30 cellular contexts compared by ENCODE assay signal in the genomic region with DNA sequence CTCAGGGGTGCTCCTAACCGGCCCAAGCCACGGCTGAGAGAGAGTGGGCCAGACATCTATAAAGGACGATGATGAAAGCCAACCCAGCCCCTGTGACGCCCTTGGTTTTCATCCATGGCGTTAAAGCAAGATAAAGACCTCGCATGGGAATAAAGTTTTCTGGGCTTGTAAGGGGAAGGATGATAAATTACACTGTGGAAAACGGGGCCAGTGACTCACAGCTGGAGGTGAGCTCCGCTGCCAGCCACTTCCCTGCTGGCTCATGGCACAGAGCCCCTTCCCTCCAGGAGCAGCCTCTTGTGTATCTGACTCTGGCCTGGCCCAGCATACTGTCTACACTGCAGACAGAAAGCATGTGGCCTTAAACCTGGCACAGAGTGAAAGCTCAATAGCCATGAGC.
DNase-seq lines count a peak whose midpoint lies in the region; ATAC-seq, FAIRE-seq and TF ChIP-seq lines count a peak whose summit lies in the region.
"Had no signal": no experiment of that assay in that cellular context is flagged by ENCODE, and none has a peak within 500 bp of the region (broad histone marks: within the 10 kb centered on the region; RNA-seq: fewer than 3 reads in every experiment).

No MANE protein-coding gene starts in this region.

- no peak for TF ChIP-seq CTCF in astrocyte (IDR thresholded peaks at IDR 0.05; ENCODE audit: insufficient read depth, low read depth, low read length)
- no peak for TF ChIP-seq CTCF in CD14-positive monocyte (IDR thresholded peaks at IDR 0.05)

- H3K4me3 Mint-ChIP-seq in astrocyte (ENCODE audit: unreplicated experiment) (no peak overlapping the region), CD14-positive monocyte (no peak overlapping the region)
- H3K4me3 Mint-ChIP-seq: activated CD4-positive, alpha-beta memory T cell treated with anti-CD3 and anti-CD28 coated beads for 36 hours; activated naive CD8-positive, alpha-beta T cell treated with anti-CD3 and anti-CD28 coated beads, Interleukin-2, amount 10 ng/mL, durations not matched to agents 7 days and 5 days; CD8-positive, alpha-beta memory T cell; neural crest cell had no signal

- peaks cover 2% of the 10 kb centered on the region for H3K27me3 ChIP-seq in astrocyte (ENCODE audit: insufficient read depth, low read length)
- no peaks in the 10 kb centered on the region for H3K27me3 ChIP-seq in stomach smooth muscle (ENCODE audit: control insufficient read depth in 1 of 2, insufficient read depth in 2 of 2, low read length in 2 of 2)
- H3K27me3 ChIP-seq: foreskin keratinocyte, tibial artery had no signal

- ATAC-seq in left cardiac atrium (peak; percentile 74 to 93), HG02798 (IDR thresholded peaks at IDR 0.05; ENCODE audit: poor library complexity, unreplicated experiment) (no peak)
- ATAC-seq: foreskin keratinocyte, lower lobe of right lung, mucosa of descending colon had no signal

- H3K9me3 ChIP-seq in astrocyte (ENCODE audit: insufficient read depth, low read depth, low read length) = no peaks in the 10 kb centered on the region
- H3K9me3 ChIP-seq in stomach smooth muscle (ENCODE audit: control insufficient read depth in 2 of 2, low read length in 2 of 2) = no peaks in the 10 kb centered on the region
- H3K9me3 ChIP-seq: lower lobe of right lung, mucosa of descending colon, prostate gland, tibial artery had no signal

- no peaks in the 10 kb centered on the region for H4K20me1 ChIP-seq in astrocyte (ENCODE audit: insufficient read depth, low read length)

- H3K27me3 Mint-ChIP-seq in astrocyte (ENCODE audit: low read depth, unreplicated experiment) (peaks cover 42% of the 10 kb centered on the region), CD14-positive monocyte (ENCODE audit: low read depth in 3 of 3) (peaks cover 0 to 4% (median 4%) of the 10 kb centered on the region in 3 donors)

- H3K36me3 ChIP-seq in astrocyte (ENCODE audit: insufficient read depth, low read length) = no peaks in the 10 kb centered on the region
- H3K36me3 ChIP-seq in stomach smooth muscle (ENCODE audit: control insufficient read depth in 2 of 2, insufficient read depth in 2 of 2, low read length in 2 of 2) = no peaks in the 10 kb centered on the region
- H3K36me3 ChIP-seq: lower lobe of right lung, prostate gland, tibial artery had no signal

- H3K4me1 ChIP-seq in astrocyte (ENCODE audit: insufficient read depth, low read length) (no peaks in the 10 kb centered on the region), stomach smooth muscle (ENCODE audit: control insufficient read depth, insufficient read depth, low read length) (peaks cover 28% of the 10 kb centered on the region)
- H3K4me1 ChIP-seq: lower lobe of right lung, prostate gland had no signal

- H3K4me1 Mint-ChIP-seq in astrocyte (ENCODE audit: low read depth, unreplicated experiment) (no peaks in the 10 kb centered on the region), CD14-positive monocyte (no peaks in the 10 kb centered on the region)
- H3K4me1 Mint-ChIP-seq: activated naive CD8-positive, alpha-beta T cell treated with anti-CD3 and anti-CD28 coated beads, Interleukin-2, amount 10 ng/mL, durations not matched to agents 7 days and 5 days; CD8-positive, alpha-beta memory T cell; neural crest cell had no signal

- H3K9me3 Mint-ChIP-seq in astrocyte (ENCODE audit: unreplicated experiment) (peaks cover 1% of the 10 kb centered on the region), CD14-positive monocyte (peaks cover 0 to 1% (median 0%) of the 10 kb centered on the region in 7 donors)
- H3K9me3 Mint-ChIP-seq: activated CD4-positive, alpha-beta memory T cell treated with anti-CD3 and anti-CD28 coated beads for 36 hours; activated naive CD8-positive, alpha-beta T cell treated with anti-CD3 and anti-CD28 coated beads, Interleukin-2, amount 10 ng/mL, durations not matched to agents 7 days and 5 days; CD8-positive, alpha-beta memory T cell; neural crest cell had no signal

- H3K9ac ChIP-seq in astrocyte (ENCODE audit: low read length) (no peak overlapping the region), stomach smooth muscle (ENCODE audit: low read length in 2 of 2) (no peak overlapping the region)

- no peak overlapping the region for H3K27ac Mint-ChIP-seq in astrocyte (ENCODE audit: unreplicated experiment)
- H3K27ac Mint-ChIP-seq in CD14-positive monocyte = no peak overlapping the region
- H3K27ac Mint-ChIP-seq: activated CD4-positive, alpha-beta memory T cell treated with anti-CD3 and anti-CD28 coated beads for 36 hours; activated naive CD8-positive, alpha-beta T cell treated with anti-CD3 and anti-CD28 coated beads, Interleukin-2, amount 10 ng/mL, durations not matched to agents 7 days and 5 days; CD8-positive, alpha-beta memory T cell had no signal

- H3K4me2 ChIP-seq in astrocyte (ENCODE audit: low read length) = no peak overlapping the region

- intact Hi-C loops in left cardiac atrium (cut with DNase I) = no loop called here
- intact Hi-C loops in CD14-positive monocyte (cut with micrococcal nuclease) = no loop called here

- no peak overlapping the region for H3K4me3 ChIP-seq in astrocyte (ENCODE audit: insufficient read depth, low read depth, low read length)
- peak overlapping the region in 1 of 2 donors; percentile 35 for H3K4me3 ChIP-seq in stomach smooth muscle (ENCODE audit: low read length in 2 of 2)
- H3K4me3 ChIP-seq: lower lobe of right lung, mucosa of descending colon, prostate gland, skin epidermis, tibial artery had no signal

- FAIRE-seq in astrocyte (lab: Jason Lieb, UNC) = no peak
- FAIRE-seq: HTR-8/SVneo had no signal

- peaks cover 3% of the 10 kb centered on the region for H3K36me3 Mint-ChIP-seq in astrocyte (ENCODE audit: low read depth, unreplicated experiment)
- H3K36me3 Mint-ChIP-seq in CD14-positive monocyte = no peaks in the 10 kb centered on the region
- H3K36me3 Mint-ChIP-seq: activated CD4-positive, alpha-beta memory T cell treated with anti-CD3 and anti-CD28 coated beads for 36 hours; activated naive CD8-positive, alpha-beta T cell treated with anti-CD3 and anti-CD28 coated beads, Interleukin-2, amount 10 ng/mL, durations not matched to agents 7 days and 5 days; CD8-positive, alpha-beta memory T cell had no signal

- no peaks in the 10 kb centered on the region for H3K79me2 ChIP-seq in astrocyte (ENCODE audit: insufficient read depth, low read length)

- H2AFZ ChIP-seq in astrocyte (ENCODE audit: low read depth, low read length) = no peak overlapping the region

- H3K27ac ChIP-seq in astrocyte (ENCODE audit: low read depth, low read length) = no peak overlapping the region
- peak overlapping the region; percentile 85 for H3K27ac ChIP-seq in stomach smooth muscle (ENCODE audit: low read length)
- H3K27ac ChIP-seq: 22Rv1, foreskin keratinocyte, lower lobe of right lung, prostate gland, skin epidermis, tibial artery had no signal

- DNase-seq in DMS53 (lab: John Stamatoyannopoulos, UW) (peak; percentile 47), DMS53 treated with DMSO at 0.1 percent for 48 hours (lab: John Stamatoyannopoulos, UW; ENCODE audit: unreplicated experiment) (no peak), astrocyte (ENCODE audit: low read depth) (peak; percentile 67), left cardiac atrium (peak; percentile 72), CD14-positive monocyte (ENCODE audit: low spot score) (no peak)
- DNase-seq in effector CD4-positive, alpha-beta T cell = no peak
- DNase-seq: activated CD4-positive, alpha-beta memory T cell treated with anti-CD3 and anti-CD28 coated beads for 36 hours; activated naive CD8-positive, alpha-beta T cell treated with anti-CD3 and anti-CD28 coated beads, Interleukin-2, amount 10 ng/mL, durations not matched to agents 7 days and 5 days; CD8-positive, alpha-beta memory T cell; central memory CD4-positive, alpha-beta T cell; DMS153; foreskin keratinocyte; hippocampal formation; KG1; lower lobe of right lung; mucosa of descending colon; MV-4-11; NCI-H187; NCI-H226; RPMI8226; stimulated activated CD4-positive, alpha-beta T cell treated with anti-CD3 and anti-CD28 coated beads, Interleukin-1b, Interleukin-23, amount 100 ng/mL, for 48 hours; stimulated activated naive CD4-positive, alpha-beta T cell had no signal

Comparison
In these comparisons a context has a peak if more than half of its experiments do, and no peak if none do; other contexts are left out.
1. DNase-seq: peak in DMS53 (single experiment), astrocyte (single experiment) and left cardiac atrium (single experiment); none in DMS53 treated with DMSO at 0.1 percent for 48 hours (single experiment), CD14-positive monocyte (single experiment) and effector CD4-positive, alpha-beta T cell (single experiment).